10 cellular contexts compared by ENCODE assay signal in genomic region chr1:230866171-230866811, GRCh38. TPM values are rescaled to one million over a fixed set of nuclear protein-coding genes. Genes with fewer than 3 reads are reported as not detected.
DNase-seq lines count a peak whose midpoint lies in the region; ATAC-seq and TF ChIP-seq lines count a peak whose summit lies in the region.
"Had no signal": no experiment of that assay in that cellular context is flagged by ENCODE, and none has a peak within 500 bp of the region (broad histone marks: within the 10 kb centered on the region; RNA-seq: fewer than 3 reads in every experiment).

No MANE protein-coding gene starts in this region.

- no peak overlapping the region for H3K27ac Mint-ChIP-seq in immature natural killer cell
- H3K27ac Mint-ChIP-seq: activated naive CD8-positive, alpha-beta T cell treated with anti-CD3 and anti-CD28 coated beads for 36 hours had no signal

- no peaks in the 10 kb centered on the region for H3K36me3 Mint-ChIP-seq in immature natural killer cell
- H3K36me3 Mint-ChIP-seq: activated naive CD8-positive, alpha-beta T cell treated with anti-CD3 and anti-CD28 coated beads for 36 hours had no signal

- in situ Hi-C loops in G401 (cut with HindIII; ENCODE audit: low sequenced_read_pairs), result no loop called here

- no peak for TF ChIP-seq POLR2A in GM18505 (IDR thresholded peaks at IDR 0.05; ENCODE audit: borderline replicate concordance, extremely low read depth, insufficient read depth, insufficient read length)

- H3K27me3 Mint-ChIP-seq in immature natural killer cell (ENCODE audit: low read depth in 3 of 3), result peaks cover 2 to 12% (median 5%) of the 10 kb centered on the region in 3 donors

- H3K4me3 ChIP-seq in skin epidermis, result peak overlapping the region in 6 of 7 experiments; percentile 72 to 98 (median 91)

- no peak for ATAC-seq in GM18505 (IDR thresholded peaks at IDR 0.05; ENCODE audit: unreplicated experiment)
- no peak for ATAC-seq in GM19324 (IDR thresholded peaks at IDR 0.05; ENCODE audit: low FRiP score, unreplicated experiment)

- no peaks in the 10 kb centered on the region for H3K9me3 Mint-ChIP-seq in immature natural killer cell
- H3K9me3 Mint-ChIP-seq: activated naive CD8-positive, alpha-beta T cell treated with anti-CD3 and anti-CD28 coated beads for 36 hours had no signal

- peaks cover 9 to 16% of the 10 kb centered on the region in 2 donors for H3K4me1 Mint-ChIP-seq in immature natural killer cell

- peak overlapping the region in 3 of 5 donors; percentile 40 to 88 (median 61) for H3K4me3 Mint-ChIP-seq in immature natural killer cell

- H3K27ac ChIP-seq in skin epidermis, result peak overlapping the region in 16 of 21 experiments; percentile 79 to 97 (median 90)
- H3K27ac ChIP-seq: RWPE1 had no signal

- DNase-seq in G401 (ENCODE audit: low spot score) (peak; percentile 18), astrocyte of the hippocampus (ENCODE audit: low read depth, low spot score) (peak; percentile 49), immature natural killer cell (no peak), NCI-H2196 treated with DMSO at 0.1 percent for 48 hours (lab: John Stamatoyannopoulos, UW; ENCODE audit: unreplicated experiment) (no peak)
- no peak for DNase-seq in activated effector memory CD4-positive, alpha-beta T cell treated with Interleukin-2 at 50 U/mL for 16 hours
- DNase-seq: activated naive CD8-positive, alpha-beta T cell treated with anti-CD3 and anti-CD28 coated beads for 36 hours had no signal

RNA-seq across cellular contexts. Expression of gene C1orf198, which starts 2.0 kb away (rescaled TPM):
- 22.6 and 35.6 TPM in 2 replicates for total RNA-seq in G401 (2014; rRNA removed; shearing (Covaris generic))
- 1 to 10 TPM; 2.6 to 4.9 (median 4.8) TPM for polyA plus RNA-seq in immature natural killer cell

Comparison
In these comparisons a context has a peak if more than half of its experiments do, and no peak if none do; other contexts are left out.
1. DNase-seq: peak in G401 (single experiment) and astrocyte of the hippocampus (single experiment); none in immature natural killer cell (0 of 3), activated effector memory CD4-positive, alpha-beta T cell treated with Interleukin-2 at 50 U/mL for 16 hours (single experiment) and NCI-H2196 treated with DMSO at 0.1 percent for 48 hours (single experiment).